ENCODE assay signal across 8 cellular contexts in the genomic region with DNA sequence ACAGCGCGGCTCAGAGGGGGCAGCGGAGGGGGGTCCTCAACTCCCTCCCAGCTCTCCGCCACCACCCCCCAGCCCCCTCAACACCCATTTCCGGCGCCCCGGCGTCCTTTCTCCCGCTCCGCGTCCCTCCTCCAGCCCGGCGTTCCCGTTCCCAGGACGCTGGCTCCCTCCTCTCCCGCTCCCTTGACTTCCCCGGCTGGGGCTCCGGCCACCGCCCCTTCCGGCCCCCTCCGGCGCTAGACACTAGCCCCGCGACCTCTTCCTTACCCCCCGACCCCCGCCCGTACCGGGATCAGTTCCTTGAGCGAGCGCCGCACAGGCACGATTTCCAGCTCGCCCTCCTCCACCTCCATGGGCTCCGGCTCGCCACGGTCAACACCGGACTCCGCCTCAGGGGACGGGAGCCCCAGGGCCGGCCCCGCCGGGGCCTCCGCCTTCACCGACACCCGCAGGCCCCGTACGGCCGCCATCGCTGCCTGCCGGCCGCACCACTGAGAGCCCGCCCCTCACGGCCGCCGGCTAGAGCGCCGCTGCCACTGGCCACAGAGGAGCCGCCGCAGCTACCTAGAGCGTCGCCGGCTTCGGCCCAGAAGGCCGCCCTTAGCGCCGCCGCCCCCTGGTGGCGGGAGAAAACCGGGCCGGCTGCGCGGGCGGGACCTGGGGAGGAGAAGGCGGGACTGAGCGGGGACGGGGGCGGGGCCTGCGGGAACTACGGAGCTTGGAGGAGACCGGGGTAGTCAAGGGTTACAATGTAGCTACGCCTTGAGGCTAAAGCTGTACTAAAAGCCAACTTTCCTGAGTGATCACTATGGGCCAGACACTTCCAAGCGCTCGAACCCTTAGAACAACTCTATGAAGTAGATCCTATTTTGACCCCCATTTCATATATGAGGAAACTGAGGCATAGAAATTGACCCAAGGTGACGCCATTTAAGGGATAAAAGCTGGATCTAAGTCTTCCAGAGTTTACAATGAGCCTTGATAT. TPM values are rescaled to one million over a fixed set of nuclear protein-coding genes. Genes with fewer than 3 reads are reported as not detected.
DNase-seq lines count a peak whose midpoint lies in the region; TF ChIP-seq lines count a peak whose summit lies in the region.

Gene NCBP3, minus strand, starts transcription at position 493 of the 985 bp plus-strand sequence. Its CDS starts 23 bp downstream, at position 470.

- peaks cover 8% of the 10 kb centered on the region for H3K27me3 Mint-ChIP-seq in neural progenitor cell (ENCODE audit: insufficient read depth, low read depth)

- H3K79me2 ChIP-seq in neural progenitor cell (ENCODE audit: low read depth), result peaks cover 49% of the 10 kb centered on the region

- H2AFZ ChIP-seq in neural progenitor cell (replicated peaks), result peak within 1 kb of the TSS; percentile 97

- H3F3A ChIP-seq in neural progenitor cell (ENCODE audit: low read depth), result no peaks in the 10 kb centered on the region

- peaks cover 2% of the 10 kb centered on the region for H3K9me3 Mint-ChIP-seq in neural progenitor cell

- peak within 1 kb of the TSS; percentile 84 for H3K4me2 ChIP-seq in neural progenitor cell

- in situ Hi-C loops in HAP-1 (cut with MboI; ENCODE audit: low sequenced_read_pairs), result no loop called here

- peaks cover 17% of the 10 kb centered on the region for H3K4me1 Mint-ChIP-seq in neural progenitor cell

- peaks cover 29% of the 10 kb centered on the region for H4K20me1 ChIP-seq in neural progenitor cell (ENCODE audit: low read depth)

- H3K27ac Mint-ChIP-seq in neural progenitor cell, result peak within 1 kb of the TSS; percentile 95

- H3K4me3 ChIP-seq in HAP-1 (peak within 1 kb of the TSS; percentile 99), MG63 (peak within 1 kb of the TSS; percentile 60), SJCRH30 (peak within 1 kb of the TSS; percentile 90), foreskin fibroblast (ENCODE audit: low read depth in 1 of 2, low read length in 2 of 2) (peak within 1 kb of the TSS; percentile 72 to 82), neural progenitor cell (peak within 1 kb of the TSS; percentile 94)

- TF ChIP-seq CTCF in foreskin fibroblast (IDR thresholded peaks at IDR 0.05; ENCODE audit: low read depth, low read length) (peak; percentile 92), neural progenitor cell (IDR thresholded peaks at IDR 0.05) (peak; percentile 94)

- peak within 1 kb of the TSS; percentile 97 for H3K9ac ChIP-seq in neural progenitor cell

- H3K27me3 ChIP-seq in HAP-1 (ENCODE audit: low read depth) (no peaks in the 10 kb centered on the region), MG63 (no peaks in the 10 kb centered on the region), SJCRH30 (no peaks in the 10 kb centered on the region), neural progenitor cell (no peaks in the 10 kb centered on the region)

- H3K4me3 Mint-ChIP-seq in neural progenitor cell, result peak within 1 kb of the TSS; percentile 98

- peak; percentile 99 for DNase-seq in GM03348 (ENCODE audit: low spot score)
- DNase-seq in HAP-1 (ENCODE audit: low spot score in 2 of 2), result peak; percentile 83 to 92
- peak; percentile 80 for DNase-seq in MG63
- peak; percentile 78 to 88 for DNase-seq in SJCRH30
- peak; percentile 88 for DNase-seq in activated gamma-delta T cell treated with Interleukin-2 at 50 U/mL for 16 hours
- DNase-seq in foreskin fibroblast, result peak; percentile 89 to 97
- DNase-seq in neural progenitor cell (ENCODE audit: low spot score), result peak; percentile 98
- DNase-seq in stromal cell of bone marrow (ENCODE audit: low read depth), result peak; percentile 82

- H3K27ac ChIP-seq in SJCRH30 (peak within 1 kb of the TSS; percentile 78), neural progenitor cell (peak within 1 kb of the TSS; percentile 83)

- H3K36me3 ChIP-seq in HAP-1 (replicated peaks) (peaks cover 29% of the 10 kb centered on the region), MG63 (peaks cover 12% of the 10 kb centered on the region; the same call in 1 of the 2 replicates), SJCRH30 (0 out of 2 replicates have a peak, but pooled peaks cover 3% of the 10 kb centered on the region), neural progenitor cell (no peaks in the 10 kb centered on the region)

- H3K36me3 Mint-ChIP-seq in neural progenitor cell, result peaks cover 10% of the 10 kb centered on the region

- H3K9me3 ChIP-seq in HAP-1 (no peaks in the 10 kb centered on the region), MG63 (no peaks in the 10 kb centered on the region), SJCRH30 (replicated peaks) (no peaks in the 10 kb centered on the region), neural progenitor cell (ENCODE audit: low read depth) (no peaks in the 10 kb centered on the region)

- H3K4me1 ChIP-seq in HAP-1, result peaks cover 5% of the 10 kb centered on the region
- peaks cover 3% of the 10 kb centered on the region; the same call in 1 of the 2 replicates for H3K4me1 ChIP-seq in SJCRH30
- peaks cover 12% of the 10 kb centered on the region for H3K4me1 ChIP-seq in neural progenitor cell

RNA-seq across cellular contexts. Expression of gene NCBP3, which starts in this region (rescaled TPM):
- total RNA-seq in MG63 (2014; rRNA removed; shearing (Covaris generic); ENCODE audit: low replicate concordance), result 6.6 and 10.2 TPM in 2 replicates
- total RNA-seq in SJCRH30 (2014; rRNA removed; shearing (Covaris generic)), result 23.3 and 25.4 TPM in 2 replicates
- total RNA-seq in neural progenitor cell (ENCODE audit: low replicate concordance), result 55.7 and 72.4 TPM in 2 replicates

Comparison
In these comparisons a context has a peak if more than half of its experiments do, and no peak if none do; other contexts are left out.
1. Peak in every context shown above with its lines: DNase-seq, H3K4me3 ChIP-seq and H3K27ac ChIP-seq.